In genomic region chr3:170204023-170204472, GRCh38 we compare ENCODE assay signal across 1 cellular context.
A peak's percentile ranks its signal among the peaks of the same experiment; 100 is the strongest.
TF ChIP-seq lines count a peak whose summit lies in the region.

No MANE protein-coding gene starts in this region.

TF ChIP-seq in HepG2, 621 proteins besides CTCF, POLR2A, EP300 and RAD21 (continued from another document and continues in another):
- no peak for TF ChIP-seq LRRFIP1 (CRISPR knock-in tag; conservative IDR thresholded peaks at IDR 0.05)
- TF ChIP-seq GFI1 (CRISPR knock-in tag; IDR thresholded peaks at IDR 0.05; ENCODE audit: borderline replicate concordance) = peak; percentile 82; the same call in 1 of the 2 replicates
- no peak for TF ChIP-seq TBL1XR1 (IDR thresholded peaks at IDR 0.05; ENCODE audit: borderline replicate concordance, low read length, partially characterized antibody)
- no peak for TF ChIP-seq MIER2 (CRISPR knock-in tag; IDR thresholded peaks at IDR 0.05)
- peak; percentile 34; the same call in 1 of the 2 replicates for TF ChIP-seq POGZ (CRISPR knock-in tag; IDR thresholded peaks at IDR 0.05)
- TF ChIP-seq RNF219 (CRISPR knock-in tag; IDR thresholded peaks at IDR 0.05) = no peak
- TF ChIP-seq ZNF775 (CRISPR knock-in tag; IDR thresholded peaks at IDR 0.05; ENCODE audit: borderline replicate concordance) = no peak
- no peak for TF ChIP-seq MIER3 (CRISPR knock-in tag; IDR thresholded peaks at IDR 0.05; ENCODE audit: borderline replicate concordance)
- TF ChIP-seq, protein P1, sequence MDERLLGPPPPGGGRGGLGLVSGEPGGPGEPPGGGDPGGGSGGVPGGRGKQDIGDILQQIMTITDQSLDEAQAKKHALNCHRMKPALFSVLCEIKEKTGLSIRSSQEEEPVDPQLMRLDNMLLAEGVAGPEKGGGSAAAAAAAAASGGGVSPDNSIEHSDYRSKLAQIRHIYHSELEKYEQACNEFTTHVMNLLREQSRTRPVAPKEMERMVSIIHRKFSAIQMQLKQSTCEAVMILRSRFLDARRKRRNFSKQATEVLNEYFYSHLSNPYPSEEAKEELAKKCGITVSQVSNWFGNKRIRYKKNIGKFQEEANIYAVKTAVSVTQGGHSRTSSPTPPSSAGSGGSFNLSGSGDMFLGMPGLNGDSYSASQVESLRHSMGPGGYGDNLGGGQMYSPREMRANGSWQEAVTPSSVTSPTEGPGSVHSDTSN (CRISPR knock-in tag; IDR thresholded peaks at IDR 0.05) = no peak
- peak; percentile 30; the same call in 1 of the 2 replicates for TF ChIP-seq ARID5B (CRISPR knock-in tag; IDR thresholded peaks at IDR 0.05)
- TF ChIP-seq SETDB1 (CRISPR knock-in tag; IDR thresholded peaks at IDR 0.05; ENCODE audit: borderline replicate concordance) = no peak
- TF ChIP-seq ZNF10 (CRISPR knock-in tag; IDR thresholded peaks at IDR 0.05; ENCODE audit: borderline replicate concordance, low read depth) = no peak
- no peak for TF ChIP-seq HCFC1 (IDR thresholded peaks at IDR 0.05; ENCODE audit: low read depth, low read length)
- TF ChIP-seq, protein P2, sequence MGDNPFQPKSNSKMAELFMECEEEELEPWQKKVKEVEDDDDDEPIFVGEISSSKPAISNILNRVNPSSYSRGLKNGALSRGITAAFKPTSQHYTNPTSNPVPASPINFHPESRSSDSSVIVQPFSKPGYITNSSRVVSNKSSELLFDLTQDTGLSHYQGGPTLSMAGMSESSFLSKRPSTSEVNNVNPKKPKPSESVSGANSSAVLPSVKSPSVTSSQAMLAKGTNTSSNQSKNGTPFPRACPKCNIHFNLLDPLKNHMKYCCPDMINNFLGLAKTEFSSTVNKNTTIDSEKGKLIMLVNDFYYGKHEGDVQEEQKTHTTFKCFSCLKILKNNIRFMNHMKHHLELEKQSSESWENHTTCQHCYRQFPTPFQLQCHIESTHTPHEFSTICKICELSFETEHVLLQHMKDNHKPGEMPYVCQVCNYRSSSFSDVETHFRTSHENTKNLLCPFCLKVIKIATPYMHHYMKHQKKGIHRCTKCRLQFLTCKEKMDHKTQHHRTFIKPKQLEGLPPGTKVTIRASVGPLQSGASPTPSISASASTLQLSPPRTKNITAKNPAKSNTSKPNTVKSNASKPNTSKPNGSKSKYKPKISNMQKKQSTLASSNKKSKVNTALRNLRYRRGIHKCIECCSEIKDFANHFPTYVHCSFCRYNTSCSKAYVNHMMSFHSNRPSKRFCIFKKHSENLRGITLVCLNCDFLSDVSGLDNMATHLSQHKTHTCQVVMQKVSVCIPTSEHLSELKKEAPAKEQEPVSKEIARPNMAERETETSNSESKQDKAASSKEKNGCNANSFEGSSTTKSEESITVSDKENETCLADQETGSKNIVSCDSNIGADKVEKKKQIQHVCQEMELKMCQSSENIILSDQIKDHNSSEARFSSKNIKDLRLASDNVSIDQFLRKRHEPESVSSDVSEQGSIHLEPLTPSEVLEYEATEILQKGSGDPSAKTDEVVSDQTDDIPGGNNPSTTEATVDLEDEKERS (CRISPR knock-in tag; IDR thresholded peaks at IDR 0.05) = no peak
- TF ChIP-seq, protein P3, sequence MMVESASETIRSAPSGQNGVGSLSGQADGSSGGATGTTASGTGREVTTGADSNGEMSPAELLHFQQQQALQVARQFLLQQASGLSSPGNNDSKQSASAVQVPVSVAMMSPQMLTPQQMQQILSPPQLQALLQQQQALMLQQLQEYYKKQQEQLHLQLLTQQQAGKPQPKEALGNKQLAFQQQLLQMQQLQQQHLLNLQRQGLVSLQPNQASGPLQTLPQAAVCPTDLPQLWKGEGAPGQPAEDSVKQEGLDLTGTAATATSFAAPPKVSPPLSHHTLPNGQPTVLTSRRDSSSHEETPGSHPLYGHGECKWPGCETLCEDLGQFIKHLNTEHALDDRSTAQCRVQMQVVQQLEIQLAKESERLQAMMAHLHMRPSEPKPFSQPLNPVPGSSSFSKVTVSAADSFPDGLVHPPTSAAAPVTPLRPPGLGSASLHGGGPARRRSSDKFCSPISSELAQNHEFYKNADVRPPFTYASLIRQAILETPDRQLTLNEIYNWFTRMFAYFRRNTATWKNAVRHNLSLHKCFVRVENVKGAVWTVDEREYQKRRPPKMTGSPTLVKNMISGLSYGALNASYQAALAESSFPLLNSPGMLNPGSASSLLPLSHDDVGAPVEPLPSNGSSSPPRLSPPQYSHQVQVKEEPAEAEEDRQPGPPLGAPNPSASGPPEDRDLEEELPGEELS (CRISPR knock-in tag; IDR thresholded peaks at IDR 0.05) = no peak
- 0 out of 2 replicates have a peak, but pooled peaks have one; percentile 5 for TF ChIP-seq CEBPG (CRISPR knock-in tag; IDR thresholded peaks at IDR 0.05)
- no peak for TF ChIP-seq ZNF350 (CRISPR knock-in tag; IDR thresholded peaks at IDR 0.05; ENCODE audit: borderline replicate concordance, low read depth)
- peak; percentile 30; the same call in 1 of the 2 replicates for TF ChIP-seq PHF21A (CRISPR knock-in tag; IDR thresholded peaks at IDR 0.05)
- TF ChIP-seq, protein P4, sequence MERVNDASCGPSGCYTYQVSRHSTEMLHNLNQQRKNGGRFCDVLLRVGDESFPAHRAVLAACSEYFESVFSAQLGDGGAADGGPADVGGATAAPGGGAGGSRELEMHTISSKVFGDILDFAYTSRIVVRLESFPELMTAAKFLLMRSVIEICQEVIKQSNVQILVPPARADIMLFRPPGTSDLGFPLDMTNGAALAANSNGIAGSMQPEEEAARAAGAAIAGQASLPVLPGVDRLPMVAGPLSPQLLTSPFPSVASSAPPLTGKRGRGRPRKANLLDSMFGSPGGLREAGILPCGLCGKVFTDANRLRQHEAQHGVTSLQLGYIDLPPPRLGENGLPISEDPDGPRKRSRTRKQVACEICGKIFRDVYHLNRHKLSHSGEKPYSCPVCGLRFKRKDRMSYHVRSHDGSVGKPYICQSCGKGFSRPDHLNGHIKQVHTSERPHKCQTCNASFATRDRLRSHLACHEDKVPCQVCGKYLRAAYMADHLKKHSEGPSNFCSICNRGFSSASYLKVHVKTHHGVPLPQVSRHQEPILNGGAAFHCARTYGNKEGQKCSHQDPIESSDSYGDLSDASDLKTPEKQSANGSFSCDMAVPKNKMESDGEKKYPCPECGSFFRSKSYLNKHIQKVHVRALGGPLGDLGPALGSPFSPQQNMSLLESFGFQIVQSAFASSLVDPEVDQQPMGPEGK (CRISPR knock-in tag; IDR thresholded peaks at IDR 0.05) = peak; percentile 79
- TF ChIP-seq SIX1 (CRISPR knock-in tag; IDR thresholded peaks at IDR 0.05; ENCODE audit: borderline replicate concordance) = peak; percentile 80; the same call in 1 of the 2 replicates
- no peak for TF ChIP-seq ZNF317 (CRISPR knock-in tag; IDR thresholded peaks at IDR 0.05)
- TF ChIP-seq RBM39 (IDR thresholded peaks at IDR 0.05; ENCODE audit: low read depth, low read length, poor library complexity, severe bottlenecking) = no peak
- TF ChIP-seq ELF4 (CRISPR knock-in tag; IDR thresholded peaks at IDR 0.05; ENCODE audit: borderline replicate concordance) = 0 out of 2 replicates have a peak, but pooled peaks have one; percentile 36
- peak; percentile 94 for TF ChIP-seq ELF3 (CRISPR knock-in tag; IDR thresholded peaks at IDR 0.05)
- TF ChIP-seq THAP8 (CRISPR knock-in tag; IDR thresholded peaks at IDR 0.05; ENCODE audit: borderline replicate concordance) = no peak
- TF ChIP-seq ZEB1 (IDR thresholded peaks at IDR 0.05; ENCODE audit: insufficient replicate concordance, low read depth) = no peak
- no peak for TF ChIP-seq TSC22D2 (CRISPR knock-in tag; IDR thresholded peaks at IDR 0.05; ENCODE audit: borderline replicate concordance)
- peak; percentile 95 for TF ChIP-seq MEF2D (CRISPR knock-in tag; IDR thresholded peaks at IDR 0.05)
- no peak for TF ChIP-seq MXD1 (CRISPR knock-in tag; IDR thresholded peaks at IDR 0.05)
- no peak for TF ChIP-seq ZNF460 (CRISPR knock-in tag; IDR thresholded peaks at IDR 0.05; ENCODE audit: borderline replicate concordance)
- peak; percentile 44 for TF ChIP-seq ARID3A (IDR thresholded peaks at IDR 0.05; ENCODE audit: low read depth, low read length)
- no peak for TF ChIP-seq PTBP1 (IDR thresholded peaks at IDR 0.05; ENCODE audit: low read depth, low read length, poor library complexity, severe bottlenecking)
- no peak for TF ChIP-seq ZNF446 (CRISPR knock-in tag; IDR thresholded peaks at IDR 0.05)
- TF ChIP-seq MAFF (IDR thresholded peaks at IDR 0.05; ENCODE audit: low read depth, low read length) = peak; percentile 65; the same call in 1 of the 2 replicates
- no peak for TF ChIP-seq GABPA (IDR thresholded peaks at IDR 0.05; ENCODE audit: low read depth, low read length)
- TF ChIP-seq GABPA (CRISPR knock-in tag; IDR thresholded peaks at IDR 0.05; ENCODE audit: low read depth) = peak; percentile 37; the same call in 1 of the 2 replicates
- peak; percentile 45; the same call in 1 of the 2 replicates for TF ChIP-seq NFIC (IDR thresholded peaks at IDR 0.05; ENCODE audit: low read length)
- TF ChIP-seq U2AF1 (optimal IDR thresholded peaks at IDR 0.05; ENCODE audit: low read depth, low read length) = no peak
- no peak for TF ChIP-seq NFE2L2 (IDR thresholded peaks at IDR 0.05; ENCODE audit: low read length)
